In genomic region chr17:40900819-40901356, GRCh38 we compare ENCODE assay signal across 1 cellular context.
TF ChIP-seq lines count a peak whose summit lies in the region.

No MANE protein-coding gene starts in this region.

TF ChIP-seq in IMR-90, 13 proteins besides CTCF, POLR2A, EP300 and RAD21:
- no peak for TF ChIP-seq ELK1 (IDR thresholded peaks at IDR 0.05; ENCODE audit: borderline replicate concordance, low read depth, low read length)
- no peak for TF ChIP-seq FOS (IDR thresholded peaks at IDR 0.05; ENCODE audit: low read depth, low read length)
